ENCODE assay signal across 2 cellular contexts in the genomic region with DNA sequence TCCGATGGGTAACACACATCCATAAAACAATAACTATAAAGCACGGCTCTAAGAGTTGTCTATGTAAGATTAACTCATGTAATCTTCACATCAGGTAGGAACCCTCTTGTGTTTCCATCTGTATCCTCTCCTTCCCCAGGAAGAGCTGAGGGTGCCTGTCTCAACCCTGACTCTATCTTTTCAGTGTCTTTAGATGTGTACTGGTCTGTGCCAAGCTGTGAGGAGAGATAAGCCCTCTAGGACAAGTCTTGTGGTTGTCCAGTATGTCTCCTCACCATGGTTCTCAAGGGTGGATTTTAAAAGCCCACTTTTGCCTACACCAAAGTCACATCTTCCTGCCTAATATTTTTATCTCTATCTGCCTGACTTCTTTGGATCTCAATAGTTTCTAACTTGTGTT.
TF ChIP-seq lines count a peak whose summit lies in the region.

No MANE protein-coding gene starts in this region.

TF ChIP-seq in K562, 482 proteins besides CTCF, POLR2A, EP300 and RAD21:
- TF ChIP-seq HEY1 (CRISPR knock-in tag; IDR thresholded peaks at IDR 0.05; ENCODE audit: borderline replicate concordance) (no peak), POLR2B (IDR thresholded peaks at IDR 0.05; ENCODE audit: low read depth, partially characterized antibody) (no peak), ZNF232 (CRISPR knock-in tag; IDR thresholded peaks at IDR 0.05) (no peak), CBX8 (IDR thresholded peaks at IDR 0.05; ENCODE audit: borderline replicate concordance, extremely low read depth, low read depth, low read length, poor library complexity, severe bottlenecking) (no peak), TEAD4 (IDR thresholded peaks at IDR 0.05; ENCODE audit: low read length) (peak; percentile 50), TEAD4 (CRISPR knock-in tag; IDR thresholded peaks at IDR 0.05; ENCODE audit: borderline replicate concordance) (no peak), HNRNPLL (IDR thresholded peaks at IDR 0.05; ENCODE audit: low read depth, low read length, poor library complexity, severe bottlenecking) (no peak), ZBTB1 (CRISPR knock-in tag; IDR thresholded peaks at IDR 0.05; ENCODE audit: borderline replicate concordance, low read depth) (no peak), GATA2 (CRISPR knock-in tag; IDR thresholded peaks at IDR 0.05) (peak; percentile 61), TCF3 (CRISPR knock-in tag; IDR thresholded peaks at IDR 0.05) (peak; percentile 79), ARID1B (IDR thresholded peaks at IDR 0.05) (peak; percentile 51; the same call in 1 of the 2 replicates), CBFA2T2 (conservative IDR thresholded peaks at IDR 0.05) (peak; percentile 51), CCNT2 (IDR thresholded peaks at IDR 0.05; ENCODE audit: borderline replicate concordance, extremely low read depth, insufficient read length, low read depth, low read length) (no peak), ZNF311 (CRISPR knock-in tag; IDR thresholded peaks at IDR 0.05) (no peak), TAL1 (IDR thresholded peaks at IDR 0.05) (peak; percentile 49; the same call in 1 of the 2 replicates), TBP (optimal IDR thresholded peaks at IDR 0.05; ENCODE audit: low read depth, low read length) (no peak), FOSL1 (tag; conservative IDR thresholded peaks at IDR 0.05) (no peak), CBFA2T3 (IDR thresholded peaks at IDR 0.05) (peak; percentile 73)
- TF ChIP-seq, protein P1, sequence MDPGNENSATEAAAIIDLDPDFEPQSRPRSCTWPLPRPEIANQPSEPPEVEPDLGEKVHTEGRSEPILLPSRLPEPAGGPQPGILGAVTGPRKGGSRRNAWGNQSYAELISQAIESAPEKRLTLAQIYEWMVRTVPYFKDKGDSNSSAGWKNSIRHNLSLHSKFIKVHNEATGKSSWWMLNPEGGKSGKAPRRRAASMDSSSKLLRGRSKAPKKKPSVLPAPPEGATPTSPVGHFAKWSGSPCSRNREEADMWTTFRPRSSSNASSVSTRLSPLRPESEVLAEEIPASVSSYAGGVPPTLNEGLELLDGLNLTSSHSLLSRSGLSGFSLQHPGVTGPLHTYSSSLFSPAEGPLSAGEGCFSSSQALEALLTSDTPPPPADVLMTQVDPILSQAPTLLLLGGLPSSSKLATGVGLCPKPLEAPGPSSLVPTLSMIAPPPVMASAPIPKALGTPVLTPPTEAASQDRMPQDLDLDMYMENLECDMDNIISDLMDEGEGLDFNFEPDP (CRISPR knock-in tag; IDR thresholded peaks at IDR 0.05), result no peak
- TF ChIP-seq, protein P2, sequence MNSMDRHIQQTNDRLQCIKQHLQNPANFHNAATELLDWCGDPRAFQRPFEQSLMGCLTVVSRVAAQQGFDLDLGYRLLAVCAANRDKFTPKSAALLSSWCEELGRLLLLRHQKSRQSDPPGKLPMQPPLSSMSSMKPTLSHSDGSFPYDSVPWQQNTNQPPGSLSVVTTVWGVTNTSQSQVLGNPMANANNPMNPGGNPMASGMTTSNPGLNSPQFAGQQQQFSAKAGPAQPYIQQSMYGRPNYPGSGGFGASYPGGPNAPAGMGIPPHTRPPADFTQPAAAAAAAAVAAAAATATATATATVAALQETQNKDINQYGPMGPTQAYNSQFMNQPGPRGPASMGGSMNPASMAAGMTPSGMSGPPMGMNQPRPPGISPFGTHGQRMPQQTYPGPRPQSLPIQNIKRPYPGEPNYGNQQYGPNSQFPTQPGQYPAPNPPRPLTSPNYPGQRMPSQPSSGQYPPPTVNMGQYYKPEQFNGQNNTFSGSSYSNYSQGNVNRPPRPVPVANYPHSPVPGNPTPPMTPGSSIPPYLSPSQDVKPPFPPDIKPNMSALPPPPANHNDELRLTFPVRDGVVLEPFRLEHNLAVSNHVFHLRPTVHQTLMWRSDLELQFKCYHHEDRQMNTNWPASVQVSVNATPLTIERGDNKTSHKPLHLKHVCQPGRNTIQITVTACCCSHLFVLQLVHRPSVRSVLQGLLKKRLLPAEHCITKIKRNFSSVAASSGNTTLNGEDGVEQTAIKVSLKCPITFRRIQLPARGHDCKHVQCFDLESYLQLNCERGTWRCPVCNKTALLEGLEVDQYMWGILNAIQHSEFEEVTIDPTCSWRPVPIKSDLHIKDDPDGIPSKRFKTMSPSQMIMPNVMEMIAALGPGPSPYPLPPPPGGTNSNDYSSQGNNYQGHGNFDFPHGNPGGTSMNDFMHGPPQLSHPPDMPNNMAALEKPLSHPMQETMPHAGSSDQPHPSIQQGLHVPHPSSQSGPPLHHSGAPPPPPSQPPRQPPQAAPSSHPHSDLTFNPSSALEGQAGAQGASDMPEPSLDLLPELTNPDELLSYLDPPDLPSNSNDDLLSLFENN (IDR thresholded peaks at IDR 0.05; ENCODE audit: low read depth in 2 of 2, low read length in 2 of 2), result no peak
- TF ChIP-seq, protein P3, sequence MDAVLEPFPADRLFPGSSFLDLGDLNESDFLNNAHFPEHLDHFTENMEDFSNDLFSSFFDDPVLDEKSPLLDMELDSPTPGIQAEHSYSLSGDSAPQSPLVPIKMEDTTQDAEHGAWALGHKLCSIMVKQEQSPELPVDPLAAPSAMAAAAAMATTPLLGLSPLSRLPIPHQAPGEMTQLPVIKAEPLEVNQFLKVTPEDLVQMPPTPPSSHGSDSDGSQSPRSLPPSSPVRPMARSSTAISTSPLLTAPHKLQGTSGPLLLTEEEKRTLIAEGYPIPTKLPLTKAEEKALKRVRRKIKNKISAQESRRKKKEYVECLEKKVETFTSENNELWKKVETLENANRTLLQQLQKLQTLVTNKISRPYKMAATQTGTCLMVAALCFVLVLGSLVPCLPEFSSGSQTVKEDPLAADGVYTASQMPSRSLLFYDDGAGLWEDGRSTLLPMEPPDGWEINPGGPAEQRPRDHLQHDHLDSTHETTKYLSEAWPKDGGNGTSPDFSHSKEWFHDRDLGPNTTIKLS (IDR thresholded peaks at IDR 0.05; ENCODE audit: borderline replicate concordance, low read depth), result no peak
- TF ChIP-seq, protein P4, sequence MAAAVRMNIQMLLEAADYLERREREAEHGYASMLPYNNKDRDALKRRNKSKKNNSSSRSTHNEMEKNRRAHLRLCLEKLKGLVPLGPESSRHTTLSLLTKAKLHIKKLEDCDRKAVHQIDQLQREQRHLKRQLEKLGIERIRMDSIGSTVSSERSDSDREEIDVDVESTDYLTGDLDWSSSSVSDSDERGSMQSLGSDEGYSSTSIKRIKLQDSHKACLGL (CRISPR knock-in tag; IDR thresholded peaks at IDR 0.05; ENCODE audit: borderline replicate concordance, poor library complexity, severe bottlenecking), result no peak

TF ChIP-seq in HEK293T, 16 proteins besides CTCF, POLR2A, EP300 and RAD21:
- TF ChIP-seq LEF1 (IDR thresholded peaks at IDR 0.05; ENCODE audit: borderline replicate concordance), result no peak
- TF ChIP-seq CTBP1 (IDR thresholded peaks at IDR 0.05; ENCODE audit: borderline replicate concordance), result no peak
- TF ChIP-seq FOXK2 (IDR thresholded peaks at IDR 0.05), result no peak
- no peak for TF ChIP-seq BHLHE40 (IDR thresholded peaks at IDR 0.05; ENCODE audit: borderline replicate concordance)
- TF ChIP-seq SUZ12 (IDR thresholded peaks at IDR 0.05), result no peak
- no peak for TF ChIP-seq L3MBTL2 (conservative IDR thresholded peaks at IDR 0.05)
- no peak for TF ChIP-seq NFRKB (IDR thresholded peaks at IDR 0.05)
- TF ChIP-seq ZNF384 (IDR thresholded peaks at IDR 0.05), result no peak
- TF ChIP-seq FOXA1 (IDR thresholded peaks at IDR 0.05), result no peak
- TF ChIP-seq, protein P5, sequence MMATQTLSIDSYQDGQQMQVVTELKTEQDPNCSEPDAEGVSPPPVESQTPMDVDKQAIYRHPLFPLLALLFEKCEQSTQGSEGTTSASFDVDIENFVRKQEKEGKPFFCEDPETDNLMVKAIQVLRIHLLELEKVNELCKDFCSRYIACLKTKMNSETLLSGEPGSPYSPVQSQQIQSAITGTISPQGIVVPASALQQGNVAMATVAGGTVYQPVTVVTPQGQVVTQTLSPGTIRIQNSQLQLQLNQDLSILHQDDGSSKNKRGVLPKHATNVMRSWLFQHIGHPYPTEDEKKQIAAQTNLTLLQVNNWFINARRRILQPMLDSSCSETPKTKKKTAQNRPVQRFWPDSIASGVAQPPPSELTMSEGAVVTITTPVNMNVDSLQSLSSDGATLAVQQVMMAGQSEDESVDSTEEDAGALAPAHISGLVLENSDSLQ (IDR thresholded peaks at IDR 0.05), result no peak
- TF ChIP-seq ELF4 (IDR thresholded peaks at IDR 0.05), result no peak
- no peak for TF ChIP-seq ARNT (IDR thresholded peaks at IDR 0.05)
